21 cellular contexts compared by ENCODE assay signal in the genomic region with DNA sequence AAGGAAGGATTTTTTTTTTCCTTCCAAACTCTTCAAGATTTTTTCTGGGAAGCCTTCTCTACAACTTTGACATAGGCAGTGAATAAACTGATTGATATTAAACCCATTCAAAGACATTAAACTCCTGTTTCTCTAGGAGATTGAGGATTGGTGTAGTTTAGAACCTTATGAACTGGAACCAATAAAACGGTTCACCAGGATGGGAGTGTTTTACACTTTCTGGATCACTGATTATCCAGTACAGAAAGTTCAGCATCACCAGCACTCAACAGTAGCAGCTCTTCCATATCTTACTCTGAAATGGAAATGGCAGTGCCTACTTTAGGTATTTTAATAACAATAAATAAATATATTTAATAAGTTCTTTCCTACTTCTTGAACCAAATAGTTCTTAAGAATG.
"Had no signal": no experiment of that assay in that cellular context is flagged by ENCODE, and none has a peak within 500 bp of the region (broad histone marks: within the 10 kb centered on the region; RNA-seq: fewer than 3 reads in every experiment).

No MANE protein-coding gene starts in this region.

- DNase-seq: IMR-90, Karpas-422, KG1, MG63, NCI-H1092, NCI-H1105 treated with DMSO at 0.1 percent for 48 hours, NCI-H1436, NCI-H187, NCI-H2029, NCI-H2081 treated with DMSO at 0.1 percent for 48 hours, NCI-H2171, NCI-H226, NCI-H446, NCI-H510A, NCI-H524 treated with DMSO at 0.1 percent for 48 hours, NCI-H69, NCI-H774, SHP77, SK-N-SH had no signal

- ATAC-seq: HepG2 had no signal

- H3K27ac ChIP-seq: RWPE1 had no signal
